In genomic region chr4:109921384-109921808, GRCh38 we compare ENCODE assay signal across 11 cellular contexts.
DNase-seq lines count a peak whose midpoint lies in the region; ATAC-seq lines count a peak whose summit lies in the region.
"Had no signal": no experiment of that assay in that cellular context is flagged by ENCODE, and none has a peak within 500 bp of the region (broad histone marks: within the 10 kb centered on the region; RNA-seq: fewer than 3 reads in every experiment).

No MANE protein-coding gene starts in this region.

- ATAC-seq in GM18520 (IDR thresholded peaks at IDR 0.05; ENCODE audit: unreplicated experiment): no peak
- no peak for ATAC-seq in GM18519 (IDR thresholded peaks at IDR 0.05; ENCODE audit: low FRiP score, unreplicated experiment)
- ATAC-seq: activated CD8-positive, alpha-beta T cell treated with anti-CD3 and anti-CD28 coated beads for 36 hours; lower lobe of right lung had no signal

- H3K36me3 ChIP-seq in adipocyte (ENCODE audit: control insufficient read depth, insufficient read depth, low read length, severe bottlenecking) (no peaks in the 10 kb centered on the region), iPS-18a (ENCODE audit: control insufficient read depth, low read depth, low read length) (no peaks in the 10 kb centered on the region)
- H3K36me3 ChIP-seq: lower lobe of right lung had no signal

- H3K9ac ChIP-seq in adipocyte (ENCODE audit: low read length) (no peak overlapping the region), iPS-18a (ENCODE audit: low read length) (peak overlapping the region; percentile 16)

- H3K4me3 ChIP-seq in adipocyte (ENCODE audit: low read length): no peak overlapping the region
- no peak overlapping the region for H3K4me3 ChIP-seq in iPS-18a (ENCODE audit: low read length)
- H3K4me3 ChIP-seq: lower lobe of right lung had no signal

- H3K27me3 ChIP-seq in adipocyte (replicated peaks; ENCODE audit: control insufficient read depth, insufficient read depth, low read length) (no peaks in the 10 kb centered on the region), iPS-18a (ENCODE audit: control insufficient read depth, insufficient read depth, low read length) (no peaks in the 10 kb centered on the region)

- H3K9me3 ChIP-seq in adipocyte (ENCODE audit: control insufficient read depth, low read length) (no peaks in the 10 kb centered on the region), iPS-18a (ENCODE audit: control insufficient read depth, low read depth, low read length) (no peaks in the 10 kb centered on the region)
- H3K9me3 ChIP-seq: lower lobe of right lung had no signal

- DNase-seq in NCI-H1417 (lab: John Stamatoyannopoulos, UW): peak in 2 of 3 experiments; percentile 25 to 65
- no peak for DNase-seq in NCI-H1417 treated with DMSO at 0.1 percent for 48 hours (lab: John Stamatoyannopoulos, UW)
- peak; percentile 46 for DNase-seq in adipocyte (ENCODE audit: low read depth)
- DNase-seq in stromal cell of bone marrow (ENCODE audit: low read depth): peak; percentile 72
- no peak for DNase-seq in MV-4-11 (lab: John Stamatoyannopoulos, UW)
- DNase-seq: activated CD8-positive, alpha-beta T cell treated with anti-CD3 and anti-CD28 coated beads for 36 hours; central memory CD4-positive, alpha-beta T cell; lower lobe of right lung had no signal

- H3K27ac ChIP-seq in iPS-18a (ENCODE audit: low read length): peak overlapping the region; percentile 12
- H3K27ac ChIP-seq: lower lobe of right lung had no signal

- H3K4me1 ChIP-seq in adipocyte (ENCODE audit: control insufficient read depth, insufficient read depth, low read length) (no peaks in the 10 kb centered on the region), iPS-18a (ENCODE audit: control insufficient read depth, low read depth, low read length) (peaks cover 11% of the 10 kb centered on the region)
- H3K4me1 ChIP-seq: lower lobe of right lung had no signal

Comparison
In these comparisons a context has a peak if more than half of its experiments do, and no peak if none do; other contexts are left out.
1. DNase-seq: peak in NCI-H1417 (2 of 3), adipocyte (single experiment) and stromal cell of bone marrow (single experiment); none in NCI-H1417 treated with DMSO at 0.1 percent for 48 hours (single experiment) and MV-4-11 (single experiment).